Comparison of ENCODE assay signal across 19 cellular contexts in the genomic region with DNA sequence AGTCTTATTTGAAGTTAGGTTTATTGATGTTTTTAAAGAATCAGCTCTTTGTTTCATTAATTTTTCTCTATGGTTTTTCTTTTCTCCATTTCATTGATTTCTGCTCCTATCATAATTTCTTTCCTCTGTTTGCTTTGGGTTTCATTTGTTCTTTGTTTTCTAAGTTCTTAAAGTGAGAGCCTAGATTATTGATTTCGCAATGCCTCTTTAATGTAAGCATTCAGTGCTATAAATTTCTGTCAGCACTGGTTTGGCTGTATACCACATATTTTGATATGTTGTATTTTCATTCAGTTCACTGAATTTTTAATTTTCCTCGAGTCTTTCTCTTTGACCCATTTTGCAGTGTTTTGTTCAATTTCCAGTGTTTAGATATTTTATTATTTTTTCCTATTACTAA.
A peak's percentile ranks its signal among the peaks of the same experiment; 100 is the strongest.
DNase-seq lines count a peak whose midpoint lies in the region; ATAC-seq, FAIRE-seq and TF ChIP-seq lines count a peak whose summit lies in the region.
"Had no signal": no experiment of that assay in that cellular context is flagged by ENCODE, and none has a peak within 500 bp of the region (broad histone marks: within the 10 kb centered on the region; RNA-seq: fewer than 3 reads in every experiment).

No MANE protein-coding gene starts in this region.

- DNase-seq in Calu3, result no peak
- DNase-seq in K562 (ENCODE audit: extremely low read depth in 1 of 4, low spot score in 3 of 4), result no peak
- peak; percentile 9 for DNase-seq in iris pigment epithelial cell (ENCODE audit: low read depth)
- no peak for DNase-seq in retina
- DNase-seq in NCI-H2227 treated with DMSO at 0.1 percent for 48 hours (lab: John Stamatoyannopoulos, UW), result no peak
- DNase-seq: C1 segment of cervical spinal cord; CD4-positive, alpha-beta memory T cell; COR-L47; DMS 273 treated with DMSO at 0.1 percent for 48 hours; DMS53; DMS79 treated with DMSO at 0.1 percent for 48 hours; GF-D8; GOT3; H7; HCEC 1CT had no signal

- H3K9me3 Mint-ChIP-seq in Calu3 (ENCODE audit: low read depth, unreplicated experiment), result no peaks in the 10 kb centered on the region

- H3K4me3 Mint-ChIP-seq in Calu3 (ENCODE audit: low read depth, unreplicated experiment), result no peak overlapping the region
- H3K4me3 Mint-ChIP-seq: CD4-positive, alpha-beta memory T cell had no signal

- TF ChIP-seq CTCF in Calu3 (IDR thresholded peaks at IDR 0.05; ENCODE audit: unreplicated experiment) (no peak), K562 (IDR thresholded peaks at IDR 0.05 in 2 of 3, conservative IDR thresholded peaks at IDR 0.05 in 1 of 3; ENCODE audit: insufficient read depth in 2 of 3, low read depth in 1 of 3, low read length in 3 of 3) (no peak)

- H3K27me3 ChIP-seq in K562 (ENCODE audit: control insufficient read depth in 2 of 2, insufficient read depth in 2 of 2, low read length in 2 of 2), result no peaks in the 10 kb centered on the region

- TF ChIP-seq RAD21 in Ishikawa (IDR thresholded peaks at IDR 0.05; ENCODE audit: low read depth) (no peak), K562 (CRISPR knock-in tag; conservative IDR thresholded peaks at IDR 0.05 in 1 of 2, IDR thresholded peaks at IDR 0.05 in 1 of 2) (no peak)

- H3K9me1 ChIP-seq in K562 (ENCODE audit: control insufficient read depth, insufficient read depth, low read length), result no peaks in the 10 kb centered on the region

- peaks cover 38% of the 10 kb centered on the region for H3K4me1 Mint-ChIP-seq in Calu3 (ENCODE audit: low read depth, unreplicated experiment)
- H3K4me1 Mint-ChIP-seq: CD4-positive, alpha-beta memory T cell had no signal

- in situ Hi-C loops in K562 (cut with MboI), result no loop called here

- intact Hi-C loops in Calu3 (cut with micrococcal nuclease; ENCODE audit: unreplicated experiment), result loop anchor here (5.0 to 10.0 kb wide), 2 partner anchors 66 to 483 kb away; no protein-coding TSS in a partner anchor
- intact Hi-C loops in K562 (cut with micrococcal nuclease), result no loop called here

- no peak for ATAC-seq in K562
- no peak for ATAC-seq in SK-N-SH treated with all-trans-retinoic acid at 6 μM for 48 hours

- 37% methylated on average over 2 of the region's 2 CpGs for WGBS in K562 (ENCODE audit: insufficient coverage, low coverage, missing lambda C conversion rate)

- no peaks in the 10 kb centered on the region for H4K20me1 ChIP-seq in K562 (replicated peaks; ENCODE audit: control insufficient read depth, insufficient read depth, low read length)

- no peak overlapping the region for H2AFZ ChIP-seq in K562 (ENCODE audit: low read depth, low read length)

- BruUV-seq in Calu3 (replicated peaks; lab: Mats Ljungman, UMichigan) (no TSS peak), K562 (replicated peaks; lab: Mats Ljungman, UMichigan) (no TSS peak)

- no peaks in the 10 kb centered on the region for H3K27me3 Mint-ChIP-seq in Calu3 (ENCODE audit: unreplicated experiment)

- TF ChIP-seq POLR2A in K562 (conservative IDR thresholded peaks at IDR 0.05), result no peak

- peak overlapping the region; percentile 27 for H3K27ac Mint-ChIP-seq in Calu3 (ENCODE audit: unreplicated experiment)
- H3K27ac Mint-ChIP-seq: CD4-positive, alpha-beta memory T cell had no signal

- POLR2A ChIA-PET in K562 (lab: Yijun Ruan, JAX), result no interaction called here

- H3K9me3 ChIP-seq in K562 (replicated peaks; ENCODE audit: control insufficient read depth, insufficient read depth, low read depth, low read length), result no peaks in the 10 kb centered on the region

- H3K79me2 ChIP-seq in K562 (ENCODE audit: control insufficient read depth, insufficient read depth, low read length), result no peaks in the 10 kb centered on the region

- H3K9ac ChIP-seq in K562 (ENCODE audit: insufficient read depth in 1 of 2, low read depth in 2 of 2, low read length in 2 of 2), result no peak overlapping the region

- FAIRE-seq in K562 (lab: Jason Lieb, UNC), result no peak
- FAIRE-seq: GM12891, GM18507 had no signal

- CTCF ChIA-PET in Calu3 (lab: Charles Lee) (no interaction called here), K562 (lab: Yijun Ruan, JAX; ENCODE audit: low intra/inter-chr PET ratio) (no interaction called here)

- H3K36me3 ChIP-seq in K562 (ENCODE audit: control insufficient read depth, insufficient read depth, low read length), result no peaks in the 10 kb centered on the region

- H3K4me1 ChIP-seq in K562 (replicated peaks in 1 of 2; ENCODE audit: control insufficient read depth in 2 of 2, insufficient read depth in 2 of 2, low read length in 2 of 2), result no peaks in the 10 kb centered on the region

- H3K27ac ChIP-seq in K562 (ENCODE audit: extremely low read depth, low read depth, low read length), result no peak overlapping the region

- no peak overlapping the region for H3K4me2 ChIP-seq in K562 (ENCODE audit: insufficient read depth, low read length)

- H3K36me3 Mint-ChIP-seq in Calu3 (ENCODE audit: insufficient read depth, unreplicated experiment), result no peaks in the 10 kb centered on the region

- TF ChIP-seq EP300 in Ishikawa (IDR thresholded peaks at IDR 0.05; ENCODE audit: borderline replicate concordance) (no peak), K562 (IDR thresholded peaks at IDR 0.05; ENCODE audit: low read length) (no peak)

- no peak overlapping the region for H3K4me3 ChIP-seq in K562

TF ChIP-seq in K562, 482 proteins besides CTCF, POLR2A, EP300 and RAD21 (continues in another document):
- TF ChIP-seq E2F3 (CRISPR knock-in tag; IDR thresholded peaks at IDR 0.05) (no peak), TRIM28 (IDR thresholded peaks at IDR 0.05) (no peak), NR4A1 (CRISPR knock-in tag; IDR thresholded peaks at IDR 0.05) (no peak), NR4A1 (tag; IDR thresholded peaks at IDR 0.05) (no peak), CEBPG (CRISPR knock-in tag; IDR thresholded peaks at IDR 0.05) (no peak), CEBPG (tag; conservative IDR thresholded peaks at IDR 0.05 in 1 of 2, IDR thresholded peaks at IDR 0.05 in 1 of 2) (peak; percentile 57 to 88; a peak in 3 of 4 replicates), MTF1 (CRISPR knock-in tag; IDR thresholded peaks at IDR 0.05; ENCODE audit: borderline replicate concordance) (no peak), HNRNPL (IDR thresholded peaks at IDR 0.05; ENCODE audit: low read depth, low read length) (no peak), SOX6 (IDR thresholded peaks at IDR 0.05) (no peak)
- TF ChIP-seq, protein P1, sequence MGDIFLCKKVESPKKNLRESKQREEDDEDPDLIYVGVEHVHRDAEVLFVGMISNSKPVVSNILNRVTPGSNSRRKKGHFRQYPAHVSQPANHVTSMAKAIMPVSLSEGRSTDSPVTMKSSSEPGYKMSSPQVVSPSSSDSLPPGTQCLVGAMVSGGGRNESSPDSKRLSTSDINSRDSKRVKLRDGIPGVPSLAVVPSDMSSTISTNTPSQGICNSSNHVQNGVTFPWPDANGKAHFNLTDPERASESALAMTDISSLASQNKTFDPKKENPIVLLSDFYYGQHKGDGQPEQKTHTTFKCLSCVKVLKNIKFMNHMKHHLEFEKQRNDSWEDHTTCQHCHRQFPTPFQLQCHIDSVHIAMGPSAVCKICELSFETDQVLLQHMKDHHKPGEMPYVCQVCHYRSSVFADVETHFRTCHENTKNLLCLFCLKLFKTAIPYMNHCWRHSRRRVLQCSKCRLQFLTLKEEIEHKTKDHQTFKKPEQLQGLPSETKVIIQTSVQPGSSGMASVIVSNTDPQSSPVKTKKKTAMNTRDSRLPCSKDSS (IDR thresholded peaks at IDR 0.05; ENCODE audit: low read depth, partially characterized antibody), result no peak
- TF ChIP-seq, protein P2, sequence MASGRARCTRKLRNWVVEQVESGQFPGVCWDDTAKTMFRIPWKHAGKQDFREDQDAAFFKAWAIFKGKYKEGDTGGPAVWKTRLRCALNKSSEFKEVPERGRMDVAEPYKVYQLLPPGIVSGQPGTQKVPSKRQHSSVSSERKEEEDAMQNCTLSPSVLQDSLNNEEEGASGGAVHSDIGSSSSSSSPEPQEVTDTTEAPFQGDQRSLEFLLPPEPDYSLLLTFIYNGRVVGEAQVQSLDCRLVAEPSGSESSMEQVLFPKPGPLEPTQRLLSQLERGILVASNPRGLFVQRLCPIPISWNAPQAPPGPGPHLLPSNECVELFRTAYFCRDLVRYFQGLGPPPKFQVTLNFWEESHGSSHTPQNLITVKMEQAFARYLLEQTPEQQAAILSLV (tag; IDR thresholded peaks at IDR 0.05), result peak; percentile 24; the same call in 1 of the 2 replicates

TF ChIP-seq in SK-N-SH treated with all-trans-retinoic acid at 6 μM for 48 hours, 23 proteins besides CTCF, POLR2A, EP300 and RAD21:
- TF ChIP-seq TCF4 (CRISPR knock-in tag; IDR thresholded peaks at IDR 0.05; ENCODE audit: borderline replicate concordance) (no peak), ZNF70 (CRISPR knock-in tag; IDR thresholded peaks at IDR 0.05) (no peak)
